Comparison of ENCODE assay signal across 1 cellular context in genomic region chr12:105427883-105428282, GRCh38.
TF ChIP-seq lines count a peak whose summit lies in the region.

No MANE protein-coding gene starts in this region.

TF ChIP-seq in HCT116, 20 proteins besides CTCF, POLR2A, EP300 and RAD21 (continued from another document):
- TF ChIP-seq ZFX (IDR thresholded peaks at IDR 0.05), result no peak
TF ChIP-seq in HCT116: peak in this region for 0.
